In the genomic region with DNA sequence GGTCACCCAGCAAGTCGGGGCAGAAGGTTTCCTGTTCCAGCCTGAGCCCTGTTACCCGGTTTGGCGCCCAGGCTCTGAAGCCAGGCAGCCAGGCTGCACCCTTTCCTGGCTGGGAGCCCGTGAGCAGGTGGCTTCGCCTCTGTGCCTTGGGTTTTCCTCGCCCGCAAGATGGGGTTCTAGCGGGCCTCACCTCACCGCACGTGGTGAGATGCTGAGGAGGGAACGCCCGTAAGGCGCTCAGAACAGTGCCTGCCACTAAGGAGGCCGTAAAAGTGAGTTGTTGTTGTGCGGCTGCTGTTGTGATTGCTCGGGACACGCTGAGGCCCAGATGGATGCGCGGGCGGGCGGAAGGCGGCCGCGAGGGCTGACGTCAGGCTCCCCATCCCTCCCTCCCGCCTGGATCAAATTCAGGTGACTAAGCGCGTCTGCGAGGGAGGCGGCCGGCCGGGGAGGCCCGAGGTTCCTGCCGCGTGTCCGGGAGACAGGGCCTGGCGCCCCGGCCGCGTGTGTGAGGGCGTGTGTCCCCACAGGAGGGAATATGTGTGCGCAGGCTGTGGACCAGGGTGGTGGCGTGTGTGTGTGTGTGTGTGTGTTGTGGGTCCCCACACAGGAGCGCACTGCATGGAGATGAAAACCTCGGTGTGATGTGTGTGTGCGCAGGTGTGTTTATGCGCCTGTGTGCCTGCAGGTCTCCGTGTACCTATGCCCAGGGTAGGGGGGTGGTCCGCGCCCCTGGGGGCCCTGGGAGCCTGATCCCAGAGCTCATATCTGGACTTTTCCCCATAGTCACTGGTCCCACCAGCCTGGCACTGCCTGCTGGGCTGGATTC, we compare ENCODE assay signal across 1 cellular context.
TF ChIP-seq lines count a peak whose summit lies in the region.

No MANE protein-coding gene starts in this region.

TF ChIP-seq in HepG2, 621 proteins besides CTCF, POLR2A, EP300 and RAD21:
- TF ChIP-seq, protein P1, sequence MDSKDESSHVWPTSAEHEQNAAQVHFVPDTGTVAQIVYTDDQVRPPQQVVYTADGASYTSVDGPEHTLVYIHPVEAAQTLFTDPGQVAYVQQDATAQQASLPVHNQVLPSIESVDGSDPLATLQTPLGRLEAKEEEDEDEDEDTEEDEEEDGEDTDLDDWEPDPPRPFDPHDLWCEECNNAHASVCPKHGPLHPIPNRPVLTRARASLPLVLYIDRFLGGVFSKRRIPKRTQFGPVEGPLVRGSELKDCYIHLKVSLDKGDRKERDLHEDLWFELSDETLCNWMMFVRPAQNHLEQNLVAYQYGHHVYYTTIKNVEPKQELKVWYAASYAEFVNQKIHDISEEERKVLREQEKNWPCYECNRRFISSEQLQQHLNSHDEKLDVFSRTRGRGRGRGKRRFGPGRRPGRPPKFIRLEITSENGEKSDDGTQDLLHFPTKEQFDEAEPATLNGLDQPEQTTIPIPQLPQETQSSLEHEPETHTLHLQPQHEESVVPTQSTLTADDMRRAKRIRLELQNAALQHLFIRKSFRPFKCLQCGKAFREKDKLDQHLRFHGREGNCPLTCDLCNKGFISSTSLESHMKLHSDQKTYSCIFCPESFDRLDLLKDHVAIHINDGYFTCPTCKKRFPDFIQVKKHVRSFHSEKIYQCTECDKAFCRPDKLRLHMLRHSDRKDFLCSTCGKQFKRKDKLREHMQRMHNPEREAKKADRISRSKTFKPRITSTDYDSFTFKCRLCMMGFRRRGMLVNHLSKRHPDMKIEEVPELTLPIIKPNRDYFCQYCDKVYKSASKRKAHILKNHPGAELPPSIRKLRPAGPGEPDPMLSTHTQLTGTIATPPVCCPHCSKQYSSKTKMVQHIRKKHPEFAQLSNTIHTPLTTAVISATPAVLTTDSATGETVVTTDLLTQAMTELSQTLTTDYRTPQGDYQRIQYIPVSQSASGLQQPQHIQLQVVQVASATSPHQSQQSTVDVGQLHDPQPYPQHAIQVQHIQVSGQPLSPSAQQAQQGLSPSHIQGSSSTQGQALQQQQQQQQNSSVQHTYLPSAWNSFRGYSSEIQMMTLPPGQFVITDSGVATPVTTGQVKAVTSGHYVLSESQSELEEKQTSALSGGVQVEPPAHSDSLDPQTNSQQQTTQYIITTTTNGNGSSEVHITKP (CRISPR knock-in tag; IDR thresholded peaks at IDR 0.05; ENCODE audit: low read depth): no peak
